In the genomic region with DNA sequence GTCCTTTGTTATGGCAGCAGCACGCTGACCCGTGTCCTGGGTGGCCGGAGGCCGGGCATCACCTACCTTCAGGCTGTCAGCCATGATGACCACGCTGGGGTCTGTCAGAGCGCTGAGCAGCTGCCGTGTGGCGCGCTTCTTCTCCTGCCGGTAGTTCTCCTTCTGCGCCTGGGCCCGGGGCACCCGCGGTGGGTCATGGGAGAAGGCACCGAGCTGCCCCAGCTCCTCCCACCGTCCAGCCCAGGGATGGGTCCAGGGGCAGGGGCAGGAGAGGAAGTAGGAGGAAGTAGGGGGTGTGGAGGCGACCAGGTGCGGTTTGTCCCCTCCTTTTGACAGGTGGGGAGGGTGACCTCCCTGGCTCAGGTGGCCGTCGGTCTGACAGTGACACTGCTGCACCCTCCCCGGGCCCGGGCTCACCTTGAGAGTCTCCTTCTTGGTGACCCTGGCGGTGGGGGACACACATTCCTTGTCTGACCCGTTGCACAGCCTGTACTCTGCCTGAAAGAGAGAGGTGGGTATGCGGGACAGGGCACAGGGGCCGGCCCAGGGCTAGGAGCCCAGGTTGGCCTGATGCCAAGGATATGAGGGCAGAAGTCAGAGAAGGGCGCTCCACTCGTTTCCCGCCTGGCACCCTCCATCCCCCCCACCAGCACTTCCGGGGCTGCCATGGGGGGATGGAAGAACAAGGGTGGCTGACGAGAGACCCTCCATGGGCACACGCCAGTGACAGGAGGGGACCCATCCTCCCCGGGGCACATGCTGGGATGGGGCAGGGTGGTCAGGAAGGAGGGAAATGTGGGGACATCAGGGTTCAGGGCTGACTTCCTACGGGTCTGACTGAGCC, we compare ENCODE assay signal across 1 cellular context.
TF ChIP-seq lines count a peak whose summit lies in the region.

No MANE protein-coding gene starts in this region.

TF ChIP-seq in WTC11, 78 proteins besides CTCF, POLR2A, EP300 and RAD21 (continued from another document):
- TF ChIP-seq ZNF425 (CRISPR knock-in tag; conservative IDR thresholded peaks at IDR 0.05) (no peak), SOX15 (CRISPR knock-in tag; IDR thresholded peaks at IDR 0.05) (no peak), ELF4 (CRISPR knock-in tag; IDR thresholded peaks at IDR 0.05; ENCODE audit: low read depth) (no peak), GTF2I (CRISPR knock-in tag; conservative IDR thresholded peaks at IDR 0.05) (no peak), ZNF232 (CRISPR knock-in tag; IDR thresholded peaks at IDR 0.05) (no peak), OVOL2 (CRISPR knock-in tag; IDR thresholded peaks at IDR 0.05; ENCODE audit: borderline replicate concordance) (no peak), NR2C2 (CRISPR knock-in tag; IDR thresholded peaks at IDR 0.05) (no peak), JUN (CRISPR knock-in tag; IDR thresholded peaks at IDR 0.05) (no peak)
- TF ChIP-seq, protein P1, sequence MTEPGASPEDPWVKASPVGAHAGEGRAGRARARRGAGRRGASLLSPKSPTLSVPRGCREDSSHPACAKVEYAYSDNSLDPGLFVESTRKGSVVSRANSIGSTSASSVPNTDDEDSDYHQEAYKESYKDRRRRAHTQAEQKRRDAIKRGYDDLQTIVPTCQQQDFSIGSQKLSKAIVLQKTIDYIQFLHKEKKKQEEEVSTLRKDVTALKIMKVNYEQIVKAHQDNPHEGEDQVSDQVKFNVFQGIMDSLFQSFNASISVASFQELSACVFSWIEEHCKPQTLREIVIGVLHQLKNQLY (CRISPR knock-in tag; IDR thresholded peaks at IDR 0.05), result no peak
TF ChIP-seq in WTC11: peak in this region for 0.
